Comparison of ENCODE assay signal across 8 cellular contexts in genomic region chr9:114619205-114619758, GRCh38. TPM values are rescaled to one million over a fixed set of nuclear protein-coding genes. Genes with fewer than 3 reads are reported as not detected.
A peak's percentile ranks its signal among the peaks of the same experiment; 100 is the strongest.
DNase-seq lines count a peak whose midpoint lies in the region; ATAC-seq and TF ChIP-seq lines count a peak whose summit lies in the region.

No MANE protein-coding gene starts in this region.

- H3K4me3 ChIP-seq in GM08714 (ENCODE audit: low read length): peak overlapping the region; percentile 63; the same call in 1 of the 2 replicates
- H3K4me3 ChIP-seq in mucosa of stomach (ENCODE audit: low read length): peak overlapping the region; percentile 45
- no peak overlapping the region for H3K4me3 ChIP-seq in endodermal cell (ENCODE audit: low read length)

- no peaks in the 10 kb centered on the region for H3K9me3 Mint-ChIP-seq in activated CD4-positive, alpha-beta memory T cell treated with anti-CD3 and anti-CD28 coated beads for 36 hours
- H3K9me3 Mint-ChIP-seq in endodermal cell: no peaks in the 10 kb centered on the region

- peaks cover 22% of the 10 kb centered on the region for H3K4me1 Mint-ChIP-seq in activated CD4-positive, alpha-beta memory T cell treated with anti-CD3 and anti-CD28 coated beads for 36 hours (ENCODE audit: low read depth)
- no peaks in the 10 kb centered on the region for H3K4me1 Mint-ChIP-seq in endodermal cell

- H3K27me3 ChIP-seq in mucosa of stomach (ENCODE audit: control insufficient read depth, insufficient read depth, low read length) (no peaks in the 10 kb centered on the region), endodermal cell (ENCODE audit: control insufficient read depth, insufficient read depth, low read length, poor library complexity, severe bottlenecking) (no peaks in the 10 kb centered on the region)

- H3K27ac Mint-ChIP-seq in activated CD4-positive, alpha-beta memory T cell treated with anti-CD3 and anti-CD28 coated beads for 36 hours: peak overlapping the region; percentile 64
- H3K27ac Mint-ChIP-seq in endodermal cell: no peak overlapping the region

- peak; percentile 52 for ATAC-seq in GM21529 (IDR thresholded peaks at IDR 0.05; ENCODE audit: unreplicated experiment)

- H3K36me3 ChIP-seq in mucosa of stomach (ENCODE audit: control insufficient read depth, insufficient read depth, low read length) (no peaks in the 10 kb centered on the region), endodermal cell (ENCODE audit: control insufficient read depth, insufficient read depth, low read length) (peaks cover 6% of the 10 kb centered on the region)

- DNase-seq in activated CD4-positive, alpha-beta memory T cell treated with anti-CD3 and anti-CD28 coated beads for 36 hours: no peak
- DNase-seq in AG20443 (ENCODE audit: low spot score): no peak
- DNase-seq in RKO (ENCODE audit: low spot score): no peak
- no peak for DNase-seq in NCI-H1436 (lab: John Stamatoyannopoulos, UW)
- DNase-seq in endodermal cell: no peak

- TF ChIP-seq CTCF in endodermal cell (conservative IDR thresholded peaks at IDR 0.05): no peak

- no peak overlapping the region for H3K27ac ChIP-seq in endodermal cell (ENCODE audit: low read depth, low read length)

- H3K4me1 ChIP-seq in mucosa of stomach (ENCODE audit: control insufficient read depth, insufficient read depth, low read length): peaks cover 9% of the 10 kb centered on the region
- no peaks in the 10 kb centered on the region for H3K4me1 ChIP-seq in endodermal cell (ENCODE audit: control insufficient read depth, insufficient read depth, low read length)

- H3K9me3 ChIP-seq in mucosa of stomach (ENCODE audit: control insufficient read depth, low read length) (no peaks in the 10 kb centered on the region), endodermal cell (ENCODE audit: control insufficient read depth, low read length) (no peaks in the 10 kb centered on the region)

- WGBS in endodermal cell (ENCODE audit: insufficient coverage in 1 of 2, insufficient read length in 1 of 2), 2 experiments: 92 to 93% methylated on average over 10 to 13 of the region's 13 CpGs

- intact Hi-C loops in activated CD4-positive, alpha-beta memory T cell treated with anti-CD3 and anti-CD28 coated beads for 36 hours (cut with micrococcal nuclease): no loop called here

- peak overlapping the region; percentile 41 for H3K4me3 Mint-ChIP-seq in activated CD4-positive, alpha-beta memory T cell treated with anti-CD3 and anti-CD28 coated beads for 36 hours
- no peak overlapping the region for H3K4me3 Mint-ChIP-seq in endodermal cell

- CTCF ChIA-PET in activated CD4-positive, alpha-beta memory T cell treated with anti-CD3 and anti-CD28 coated beads for 36 hours (lab: Charles Lee): no interaction called here

- H3K9ac ChIP-seq in mucosa of stomach (ENCODE audit: low read length): peak overlapping the region; percentile 57
- H3K9ac ChIP-seq in endodermal cell (ENCODE audit: extremely low read depth, low read length, poor library complexity, severe bottlenecking): no peak overlapping the region

- peaks cover 27% of the 10 kb centered on the region for H3K36me3 Mint-ChIP-seq in activated CD4-positive, alpha-beta memory T cell treated with anti-CD3 and anti-CD28 coated beads for 36 hours
- H3K36me3 Mint-ChIP-seq in endodermal cell (ENCODE audit: low read depth): peaks cover 37% of the 10 kb centered on the region

- POLR2A ChIA-PET in activated CD4-positive, alpha-beta memory T cell treated with anti-CD3 and anti-CD28 coated beads for 36 hours (lab: Charles Lee): interaction anchor here (1.9 kb wide), 1 partner anchor 11 kb away, joined by 5 read pairs; no protein-coding TSS in a partner anchor

- H3K27me3 Mint-ChIP-seq in activated CD4-positive, alpha-beta memory T cell treated with anti-CD3 and anti-CD28 coated beads for 36 hours: no peaks in the 10 kb centered on the region
- no peaks in the 10 kb centered on the region for H3K27me3 Mint-ChIP-seq in endodermal cell (ENCODE audit: insufficient read depth)

RNA-seq across cellular contexts. Expression of gene TMEM268, which starts 8.2 kb away (rescaled TPM):
- 10 to 100 TPM; 17.7 TPM for total RNA-seq in activated CD4-positive, alpha-beta memory T cell treated with anti-CD3 and anti-CD28 coated beads for 36 hours
- 1 to 10 TPM; 6.8 to 8.2 TPM for total RNA-seq in endodermal cell
- polyA plus RNA-seq in endodermal cell (2013, experiment 1 of 2): 6.9 TPM
- 5.4 TPM for polyA plus RNA-seq in endodermal cell (2013, experiment 2 of 2)

RNA-seq across cellular contexts. Expression of gene ATP6V1G1, which starts 31.7 kb away (rescaled TPM):
- 10 to 100 TPM; 32.1 to 38.9 TPM for total RNA-seq in activated CD4-positive, alpha-beta memory T cell treated with anti-CD3 and anti-CD28 coated beads for 36 hours
- 100 to 1,000 TPM; 123 TPM for total RNA-seq in endodermal cell
- 185 TPM for polyA plus RNA-seq in endodermal cell (2013, experiment 1 of 2)
- 188 TPM for polyA plus RNA-seq in endodermal cell (2013, experiment 2 of 2)

RNA-seq across cellular contexts. Expression of gene TEX53, which starts 38.3 kb away (rescaled TPM):
- not detected for total RNA-seq in activated CD4-positive, alpha-beta memory T cell treated with anti-CD3 and anti-CD28 coated beads for 36 hours
- total RNA-seq in endodermal cell: not detected
- polyA plus RNA-seq in endodermal cell (2013, experiment 1 of 2): not detected
- not detected for polyA plus RNA-seq in endodermal cell (2013, experiment 2 of 2)
